Comparison of ENCODE assay signal across 21 cellular contexts in the genomic region with DNA sequence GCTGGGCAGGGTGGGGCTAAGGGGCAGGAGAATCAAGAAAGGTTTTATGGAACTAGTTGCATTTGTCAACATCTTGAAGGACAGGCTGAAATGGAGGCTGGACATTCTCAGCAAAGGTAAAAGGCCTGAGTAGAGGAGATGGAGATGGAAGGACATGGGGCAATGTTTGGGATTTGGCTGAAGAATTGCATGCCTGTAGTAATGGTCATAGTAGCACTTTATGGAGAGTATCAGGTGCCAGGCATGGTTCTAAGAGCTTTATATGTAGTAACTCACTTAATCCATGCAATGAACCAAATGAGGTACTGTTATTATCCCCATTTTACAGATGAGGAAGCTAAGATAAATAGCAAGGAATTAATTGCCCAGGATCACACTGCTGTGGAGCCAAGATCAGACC.
"Had no signal": no experiment of that assay in that cellular context is flagged by ENCODE, and none has a peak within 500 bp of the region (broad histone marks: within the 10 kb centered on the region; RNA-seq: fewer than 3 reads in every experiment).

No MANE protein-coding gene starts in this region.

- H3K4me3 ChIP-seq: cardiac muscle cell, esophagus muscularis mucosa, right lobe of liver, skin epidermis, transverse colon, vagina had no signal

- H3K36me3 Mint-ChIP-seq: mesothelial cell of epicardium had no signal

- H3K4me1 Mint-ChIP-seq: mesothelial cell of epicardium had no signal

- H3K9me3 ChIP-seq: esophagus muscularis mucosa, right lobe of liver, transverse colon, vagina had no signal

- H3K36me3 ChIP-seq: cardiac muscle cell, esophagus muscularis mucosa, right lobe of liver, transverse colon, vagina had no signal

- H3K27me3 ChIP-seq: cardiac muscle cell, esophagus muscularis mucosa, right lobe of liver, transverse colon, vagina had no signal

- H3K27ac ChIP-seq: cardiac muscle cell, esophagus muscularis mucosa, parathyroid adenoma, right lobe of liver, skin epidermis, transverse colon, vagina had no signal

- DNase-seq: activated CD4-positive, alpha-beta T cell treated with anti-CD3 and anti-CD28 coated beads, Interleukin-2, amount 10 ng/mL, durations not matched to agents 24 days and 14 days; activated CD8-positive, alpha-beta memory T cell treated with anti-CD3 and anti-CD28 coated beads, Interleukin-2, amount 10 ng/mL, durations not matched to agents 7 days and 5 days; activated CD8-positive, alpha-beta T cell treated with anti-CD3 and anti-CD28 coated beads for 36 hours; activated naive CD8-positive, alpha-beta T cell treated with anti-CD3 and anti-CD28 coated beads, Interleukin-2, amount 10 ng/mL, durations not matched to agents 7 days and 5 days; activated T-cell treated with anti-CD3 and anti-CD28 coated beads for 4 hours; amygdala; effector CD8-positive, alpha-beta T cell; left ventricle myocardium superior; mammary epithelial cell; nephron progenitor cell; right lobe of liver; stimulated activated CD4-positive, alpha-beta T cell treated with anti-CD3 and anti-CD28 coated beads, Interleukin-1b, Interleukin-23, amount 100 ng/mL, for 48 hours; transverse colon had no signal

- H3K9me3 Mint-ChIP-seq: activated naive CD8-positive, alpha-beta T cell treated with anti-CD3 and anti-CD28 coated beads, Interleukin-2, amount 10 ng/mL, durations not matched to agents 7 days and 5 days; mesothelial cell of epicardium; nephron progenitor cell had no signal

- H3K27ac Mint-ChIP-seq: activated CD4-positive, alpha-beta T cell treated with anti-CD3 and anti-CD28 coated beads, Interleukin-2, amount 10 ng/mL, durations not matched to agents 24 days and 14 days; activated CD8-positive, alpha-beta T cell treated with anti-CD3 and anti-CD28 coated beads for 36 hours; activated naive CD8-positive, alpha-beta T cell treated with anti-CD3 and anti-CD28 coated beads, Interleukin-2, amount 10 ng/mL, durations not matched to agents 7 days and 5 days; dendritic cell treated with granulocyte-macrophage colony-stimulating factor and Interleukin-4, amounts not matched to agents 40 ng/mL and 50 ng/mL, for 4 days; mesothelial cell of epicardium; nephron progenitor cell; T-helper 1 cell treated with Interleukin-12 subunit alpha and Interleukin-12 subunit beta and Interleukin-4 antibody, amounts not matched to agents 30 μg/mL and 1 μg/mL, for 36 hours had no signal

- H2AFZ ChIP-seq: parathyroid adenoma had no signal

- H3K4me3 Mint-ChIP-seq: activated CD4-positive, alpha-beta T cell treated with anti-CD3 and anti-CD28 coated beads, Interleukin-2, amount 10 ng/mL, durations not matched to agents 24 days and 14 days; activated CD8-positive, alpha-beta memory T cell treated with anti-CD3 and anti-CD28 coated beads, Interleukin-2, amount 10 ng/mL, durations not matched to agents 7 days and 5 days; activated CD8-positive, alpha-beta T cell treated with anti-CD3 and anti-CD28 coated beads for 36 hours; activated naive CD8-positive, alpha-beta T cell treated with anti-CD3 and anti-CD28 coated beads, Interleukin-2, amount 10 ng/mL, durations not matched to agents 7 days and 5 days; dendritic cell treated with granulocyte-macrophage colony-stimulating factor and Interleukin-4, amounts not matched to agents 40 ng/mL and 50 ng/mL, for 4 days; mesothelial cell of epicardium; nephron progenitor cell; T-helper 1 cell treated with Interleukin-12 subunit alpha and Interleukin-12 subunit beta and Interleukin-4 antibody, amounts not matched to agents 30 μg/mL and 1 μg/mL, for 36 hours had no signal

- ATAC-seq: activated CD8-positive, alpha-beta memory T cell treated with anti-CD3 and anti-CD28 coated beads, Interleukin-2, amount 10 ng/mL, durations not matched to agents 7 days and 5 days; activated CD8-positive, alpha-beta T cell treated with anti-CD3 and anti-CD28 coated beads for 36 hours; left ventricle myocardium superior; right lobe of liver had no signal

- H3K27me3 Mint-ChIP-seq: activated CD4-positive, alpha-beta T cell treated with anti-CD3 and anti-CD28 coated beads, Interleukin-2, amount 10 ng/mL, durations not matched to agents 24 days and 14 days; activated CD8-positive, alpha-beta memory T cell treated with anti-CD3 and anti-CD28 coated beads, Interleukin-2, amount 10 ng/mL, durations not matched to agents 7 days and 5 days; activated CD8-positive, alpha-beta T cell treated with anti-CD3 and anti-CD28 coated beads for 36 hours; activated naive CD8-positive, alpha-beta T cell treated with anti-CD3 and anti-CD28 coated beads, Interleukin-2, amount 10 ng/mL, durations not matched to agents 7 days and 5 days; dendritic cell treated with granulocyte-macrophage colony-stimulating factor and Interleukin-4, amounts not matched to agents 40 ng/mL and 50 ng/mL, for 4 days had no signal
